In the genomic region with DNA sequence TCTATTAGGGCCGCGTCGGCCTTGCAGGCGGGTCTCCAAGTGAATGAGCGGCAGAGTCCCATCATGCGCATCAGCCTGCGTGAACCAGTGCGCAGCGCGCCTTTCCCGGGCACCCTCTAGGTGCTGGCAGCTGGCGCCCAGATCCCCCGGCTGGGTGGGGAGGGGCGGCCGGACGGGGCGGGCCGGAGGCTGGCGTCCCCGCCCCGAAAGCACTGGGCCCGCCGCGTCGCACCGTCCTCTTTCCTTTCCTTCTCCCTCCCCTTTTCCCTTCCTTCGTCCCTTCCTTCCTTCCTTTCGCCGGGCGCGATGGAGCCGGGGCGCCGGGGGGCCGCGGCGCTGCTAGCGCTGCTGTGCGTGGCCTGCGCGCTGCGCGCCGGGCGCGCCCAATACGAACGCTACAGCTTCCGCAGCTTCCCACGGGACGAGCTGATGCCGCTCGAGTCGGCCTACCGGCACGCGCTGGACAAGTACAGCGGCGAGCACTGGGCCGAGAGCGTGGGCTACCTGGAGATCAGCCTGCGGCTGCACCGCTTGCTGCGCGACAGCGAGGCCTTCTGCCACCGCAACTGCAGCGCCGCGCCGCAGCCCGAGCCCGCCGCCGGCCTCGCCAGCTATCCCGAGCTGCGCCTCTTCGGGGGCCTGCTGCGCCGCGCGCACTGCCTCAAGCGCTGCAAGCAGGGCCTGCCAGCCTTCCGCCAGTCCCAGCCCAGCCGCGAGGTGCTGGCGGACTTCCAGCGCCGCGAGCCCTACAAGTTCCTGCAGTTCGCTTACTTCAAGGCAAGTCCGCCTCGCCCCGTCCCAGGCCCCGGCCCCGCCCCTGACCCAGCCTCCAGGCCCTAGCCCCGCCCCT, we compare ENCODE assay signal across 1 cellular context.
A peak's percentile ranks its signal among the peaks of the same experiment; 100 is the strongest.
TF ChIP-seq lines count a peak whose summit lies in the region.

A gene (plus strand): TSS at position 243 of the 850 bp plus-strand sequence. CDS start 64 bp downstream, at position 307.

TF ChIP-seq in K562, 482 proteins besides CTCF, POLR2A, EP300 and RAD21 (continued from another document and continues in another):
- TF ChIP-seq ZNF584 (CRISPR knock-in tag; IDR thresholded peaks at IDR 0.05; ENCODE audit: low read depth) = no peak
- TF ChIP-seq ZNF133 (CRISPR knock-in tag; IDR thresholded peaks at IDR 0.05) = peak; percentile 64; the same call in 1 of the 2 replicates
- no peak for TF ChIP-seq NFXL1 (CRISPR knock-in tag; IDR thresholded peaks at IDR 0.05)
- TF ChIP-seq, protein P1, sequence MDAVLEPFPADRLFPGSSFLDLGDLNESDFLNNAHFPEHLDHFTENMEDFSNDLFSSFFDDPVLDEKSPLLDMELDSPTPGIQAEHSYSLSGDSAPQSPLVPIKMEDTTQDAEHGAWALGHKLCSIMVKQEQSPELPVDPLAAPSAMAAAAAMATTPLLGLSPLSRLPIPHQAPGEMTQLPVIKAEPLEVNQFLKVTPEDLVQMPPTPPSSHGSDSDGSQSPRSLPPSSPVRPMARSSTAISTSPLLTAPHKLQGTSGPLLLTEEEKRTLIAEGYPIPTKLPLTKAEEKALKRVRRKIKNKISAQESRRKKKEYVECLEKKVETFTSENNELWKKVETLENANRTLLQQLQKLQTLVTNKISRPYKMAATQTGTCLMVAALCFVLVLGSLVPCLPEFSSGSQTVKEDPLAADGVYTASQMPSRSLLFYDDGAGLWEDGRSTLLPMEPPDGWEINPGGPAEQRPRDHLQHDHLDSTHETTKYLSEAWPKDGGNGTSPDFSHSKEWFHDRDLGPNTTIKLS (IDR thresholded peaks at IDR 0.05; ENCODE audit: borderline replicate concordance, low read depth) = peak; percentile 69; the same call in 1 of the 2 replicates
- TF ChIP-seq POLR2G (IDR thresholded peaks at IDR 0.05; ENCODE audit: low read depth, low read length) = peak; percentile 94
- TF ChIP-seq TSC22D4 (tag; IDR thresholded peaks at IDR 0.05) = no peak
- no peak for TF ChIP-seq ZNF696 (CRISPR knock-in tag; conservative IDR thresholded peaks at IDR 0.05)
- TF ChIP-seq ZNF217 (CRISPR knock-in tag; IDR thresholded peaks at IDR 0.05) = no peak
- TF ChIP-seq HNRNPH1 (optimal IDR thresholded peaks at IDR 0.05; ENCODE audit: low read depth, low read length) = no peak
- TF ChIP-seq, protein P2, sequence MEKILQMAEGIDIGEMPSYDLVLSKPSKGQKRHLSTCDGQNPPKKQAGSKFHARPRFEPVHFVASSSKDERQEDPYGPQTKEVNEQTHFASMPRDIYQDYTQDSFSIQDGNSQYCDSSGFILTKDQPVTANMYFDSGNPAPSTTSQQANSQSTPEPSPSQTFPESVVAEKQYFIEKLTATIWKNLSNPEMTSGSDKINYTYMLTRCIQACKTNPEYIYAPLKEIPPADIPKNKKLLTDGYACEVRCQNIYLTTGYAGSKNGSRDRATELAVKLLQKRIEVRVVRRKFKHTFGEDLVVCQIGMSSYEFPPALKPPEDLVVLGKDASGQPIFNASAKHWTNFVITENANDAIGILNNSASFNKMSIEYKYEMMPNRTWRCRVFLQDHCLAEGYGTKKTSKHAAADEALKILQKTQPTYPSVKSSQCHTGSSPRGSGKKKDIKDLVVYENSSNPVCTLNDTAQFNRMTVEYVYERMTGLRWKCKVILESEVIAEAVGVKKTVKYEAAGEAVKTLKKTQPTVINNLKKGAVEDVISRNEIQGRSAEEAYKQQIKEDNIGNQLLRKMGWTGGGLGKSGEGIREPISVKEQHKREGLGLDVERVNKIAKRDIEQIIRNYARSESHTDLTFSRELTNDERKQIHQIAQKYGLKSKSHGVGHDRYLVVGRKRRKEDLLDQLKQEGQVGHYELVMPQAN (IDR thresholded peaks at IDR 0.05; ENCODE audit: borderline replicate concordance) = no peak
- TF ChIP-seq HCFC1 (IDR thresholded peaks at IDR 0.05; ENCODE audit: low read depth, low read length) = peak; percentile 40; the same call in 1 of the 2 replicates
- TF ChIP-seq, protein P3, sequence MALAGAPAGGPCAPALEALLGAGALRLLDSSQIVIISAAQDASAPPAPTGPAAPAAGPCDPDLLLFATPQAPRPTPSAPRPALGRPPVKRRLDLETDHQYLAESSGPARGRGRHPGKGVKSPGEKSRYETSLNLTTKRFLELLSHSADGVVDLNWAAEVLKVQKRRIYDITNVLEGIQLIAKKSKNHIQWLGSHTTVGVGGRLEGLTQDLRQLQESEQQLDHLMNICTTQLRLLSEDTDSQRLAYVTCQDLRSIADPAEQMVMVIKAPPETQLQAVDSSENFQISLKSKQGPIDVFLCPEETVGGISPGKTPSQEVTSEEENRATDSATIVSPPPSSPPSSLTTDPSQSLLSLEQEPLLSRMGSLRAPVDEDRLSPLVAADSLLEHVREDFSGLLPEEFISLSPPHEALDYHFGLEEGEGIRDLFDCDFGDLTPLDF (CRISPR knock-in tag; IDR thresholded peaks at IDR 0.05) = peak; percentile 32; the same call in 1 of the 2 replicates
- no peak for TF ChIP-seq POLR2B (IDR thresholded peaks at IDR 0.05; ENCODE audit: low read depth, partially characterized antibody)
- TF ChIP-seq RNF2 (IDR thresholded peaks at IDR 0.05) = no peak; the same call in 1 of the 2 replicates
- TF ChIP-seq, protein P4, sequence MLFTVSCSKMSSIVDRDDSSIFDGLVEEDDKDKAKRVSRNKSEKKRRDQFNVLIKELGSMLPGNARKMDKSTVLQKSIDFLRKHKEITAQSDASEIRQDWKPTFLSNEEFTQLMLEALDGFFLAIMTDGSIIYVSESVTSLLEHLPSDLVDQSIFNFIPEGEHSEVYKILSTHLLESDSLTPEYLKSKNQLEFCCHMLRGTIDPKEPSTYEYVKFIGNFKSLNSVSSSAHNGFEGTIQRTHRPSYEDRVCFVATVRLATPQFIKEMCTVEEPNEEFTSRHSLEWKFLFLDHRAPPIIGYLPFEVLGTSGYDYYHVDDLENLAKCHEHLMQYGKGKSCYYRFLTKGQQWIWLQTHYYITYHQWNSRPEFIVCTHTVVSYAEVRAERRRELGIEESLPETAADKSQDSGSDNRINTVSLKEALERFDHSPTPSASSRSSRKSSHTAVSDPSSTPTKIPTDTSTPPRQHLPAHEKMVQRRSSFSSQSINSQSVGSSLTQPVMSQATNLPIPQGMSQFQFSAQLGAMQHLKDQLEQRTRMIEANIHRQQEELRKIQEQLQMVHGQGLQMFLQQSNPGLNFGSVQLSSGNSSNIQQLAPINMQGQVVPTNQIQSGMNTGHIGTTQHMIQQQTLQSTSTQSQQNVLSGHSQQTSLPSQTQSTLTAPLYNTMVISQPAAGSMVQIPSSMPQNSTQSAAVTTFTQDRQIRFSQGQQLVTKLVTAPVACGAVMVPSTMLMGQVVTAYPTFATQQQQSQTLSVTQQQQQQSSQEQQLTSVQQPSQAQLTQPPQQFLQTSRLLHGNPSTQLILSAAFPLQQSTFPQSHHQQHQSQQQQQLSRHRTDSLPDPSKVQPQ (CRISPR knock-in tag; IDR thresholded peaks at IDR 0.05; ENCODE audit: borderline replicate concordance) = no peak
- peak; percentile 13; the same call in 1 of the 2 replicates for TF ChIP-seq STAG1 (CRISPR knock-in tag; IDR thresholded peaks at IDR 0.05; ENCODE audit: borderline replicate concordance)
- no peak for TF ChIP-seq EWSR1 (IDR thresholded peaks at IDR 0.05; ENCODE audit: borderline replicate concordance, low read depth, partially characterized antibody)
- no peak for TF ChIP-seq TAF9B (IDR thresholded peaks at IDR 0.05; ENCODE audit: partially characterized antibody)
- TF ChIP-seq KAT8 (IDR thresholded peaks at IDR 0.05; ENCODE audit: low read depth) = no peak
- TF ChIP-seq, protein P5, sequence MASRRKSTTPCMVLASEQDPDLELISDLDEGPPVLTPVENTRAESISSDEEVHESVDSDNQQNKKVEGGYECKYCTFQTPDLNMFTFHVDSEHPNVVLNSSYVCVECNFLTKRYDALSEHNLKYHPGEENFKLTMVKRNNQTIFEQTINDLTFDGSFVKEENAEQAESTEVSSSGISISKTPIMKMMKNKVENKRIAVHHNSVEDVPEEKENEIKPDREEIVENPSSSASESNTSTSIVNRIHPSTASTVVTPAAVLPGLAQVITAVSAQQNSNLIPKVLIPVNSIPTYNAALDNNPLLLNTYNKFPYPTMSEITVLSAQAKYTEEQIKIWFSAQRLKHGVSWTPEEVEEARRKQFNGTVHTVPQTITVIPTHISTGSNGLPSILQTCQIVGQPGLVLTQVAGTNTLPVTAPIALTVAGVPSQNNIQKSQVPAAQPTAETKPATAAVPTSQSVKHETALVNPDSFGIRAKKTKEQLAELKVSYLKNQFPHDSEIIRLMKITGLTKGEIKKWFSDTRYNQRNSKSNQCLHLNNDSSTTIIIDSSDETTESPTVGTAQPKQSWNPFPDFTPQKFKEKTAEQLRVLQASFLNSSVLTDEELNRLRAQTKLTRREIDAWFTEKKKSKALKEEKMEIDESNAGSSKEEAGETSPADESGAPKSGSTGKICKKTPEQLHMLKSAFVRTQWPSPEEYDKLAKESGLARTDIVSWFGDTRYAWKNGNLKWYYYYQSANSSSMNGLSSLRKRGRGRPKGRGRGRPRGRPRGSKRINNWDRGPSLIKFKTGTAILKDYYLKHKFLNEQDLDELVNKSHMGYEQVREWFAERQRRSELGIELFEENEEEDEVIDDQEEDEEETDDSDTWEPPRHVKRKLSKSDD (conservative IDR thresholded peaks at IDR 0.05; ENCODE audit: low read length) = no peak
- no peak for TF ChIP-seq ZBTB8A (IDR thresholded peaks at IDR 0.05; ENCODE audit: partially characterized antibody)
- TF ChIP-seq, protein P6, sequence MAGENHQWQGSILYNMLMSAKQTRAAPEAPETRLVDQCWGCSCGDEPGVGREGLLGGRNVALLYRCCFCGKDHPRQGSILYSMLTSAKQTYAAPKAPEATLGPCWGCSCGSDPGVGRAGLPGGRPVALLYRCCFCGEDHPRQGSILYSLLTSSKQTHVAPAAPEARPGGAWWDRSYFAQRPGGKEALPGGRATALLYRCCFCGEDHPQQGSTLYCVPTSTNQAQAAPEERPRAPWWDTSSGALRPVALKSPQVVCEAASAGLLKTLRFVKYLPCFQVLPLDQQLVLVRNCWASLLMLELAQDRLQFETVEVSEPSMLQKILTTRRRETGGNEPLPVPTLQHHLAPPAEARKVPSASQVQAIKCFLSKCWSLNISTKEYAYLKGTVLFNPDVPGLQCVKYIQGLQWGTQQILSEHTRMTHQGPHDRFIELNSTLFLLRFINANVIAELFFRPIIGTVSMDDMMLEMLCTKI (IDR thresholded peaks at IDR 0.05; ENCODE audit: partially characterized antibody) = no peak
- no peak for TF ChIP-seq RFX5 (IDR thresholded peaks at IDR 0.05; ENCODE audit: low read depth, low read length)
- TF ChIP-seq, protein P7, sequence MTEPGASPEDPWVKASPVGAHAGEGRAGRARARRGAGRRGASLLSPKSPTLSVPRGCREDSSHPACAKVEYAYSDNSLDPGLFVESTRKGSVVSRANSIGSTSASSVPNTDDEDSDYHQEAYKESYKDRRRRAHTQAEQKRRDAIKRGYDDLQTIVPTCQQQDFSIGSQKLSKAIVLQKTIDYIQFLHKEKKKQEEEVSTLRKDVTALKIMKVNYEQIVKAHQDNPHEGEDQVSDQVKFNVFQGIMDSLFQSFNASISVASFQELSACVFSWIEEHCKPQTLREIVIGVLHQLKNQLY (CRISPR knock-in tag; conservative IDR thresholded peaks at IDR 0.05) = peak in 1 of 2 experiments; percentile 75; a peak in 1 of 4 replicates
- TF ChIP-seq PURB (CRISPR knock-in tag; IDR thresholded peaks at IDR 0.05; ENCODE audit: low read depth) = no peak
- peak; percentile 42; the same call in 1 of the 2 replicates for TF ChIP-seq MBD2 (IDR thresholded peaks at IDR 0.05; ENCODE audit: borderline replicate concordance, low read depth)
- no peak for TF ChIP-seq DIDO1 (tag; IDR thresholded peaks at IDR 0.05; ENCODE audit: low read depth)
- no peak for TF ChIP-seq SETDB1 (IDR thresholded peaks at IDR 0.05; ENCODE audit: low read length)
- no peak for TF ChIP-seq HDAC2 (IDR thresholded peaks at IDR 0.05)
- TF ChIP-seq, protein P8, sequence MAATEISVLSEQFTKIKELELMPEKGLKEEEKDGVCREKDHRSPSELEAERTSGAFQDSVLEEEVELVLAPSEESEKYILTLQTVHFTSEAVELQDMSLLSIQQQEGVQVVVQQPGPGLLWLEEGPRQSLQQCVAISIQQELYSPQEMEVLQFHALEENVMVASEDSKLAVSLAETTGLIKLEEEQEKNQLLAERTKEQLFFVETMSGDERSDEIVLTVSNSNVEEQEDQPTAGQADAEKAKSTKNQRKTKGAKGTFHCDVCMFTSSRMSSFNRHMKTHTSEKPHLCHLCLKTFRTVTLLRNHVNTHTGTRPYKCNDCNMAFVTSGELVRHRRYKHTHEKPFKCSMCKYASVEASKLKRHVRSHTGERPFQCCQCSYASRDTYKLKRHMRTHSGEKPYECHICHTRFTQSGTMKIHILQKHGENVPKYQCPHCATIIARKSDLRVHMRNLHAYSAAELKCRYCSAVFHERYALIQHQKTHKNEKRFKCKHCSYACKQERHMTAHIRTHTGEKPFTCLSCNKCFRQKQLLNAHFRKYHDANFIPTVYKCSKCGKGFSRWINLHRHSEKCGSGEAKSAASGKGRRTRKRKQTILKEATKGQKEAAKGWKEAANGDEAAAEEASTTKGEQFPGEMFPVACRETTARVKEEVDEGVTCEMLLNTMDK (IDR thresholded peaks at IDR 0.05; ENCODE audit: borderline replicate concordance, insufficient read depth, low read depth, low read length, poor library complexity, severe bottlenecking) = no peak
- TF ChIP-seq, protein P9, sequence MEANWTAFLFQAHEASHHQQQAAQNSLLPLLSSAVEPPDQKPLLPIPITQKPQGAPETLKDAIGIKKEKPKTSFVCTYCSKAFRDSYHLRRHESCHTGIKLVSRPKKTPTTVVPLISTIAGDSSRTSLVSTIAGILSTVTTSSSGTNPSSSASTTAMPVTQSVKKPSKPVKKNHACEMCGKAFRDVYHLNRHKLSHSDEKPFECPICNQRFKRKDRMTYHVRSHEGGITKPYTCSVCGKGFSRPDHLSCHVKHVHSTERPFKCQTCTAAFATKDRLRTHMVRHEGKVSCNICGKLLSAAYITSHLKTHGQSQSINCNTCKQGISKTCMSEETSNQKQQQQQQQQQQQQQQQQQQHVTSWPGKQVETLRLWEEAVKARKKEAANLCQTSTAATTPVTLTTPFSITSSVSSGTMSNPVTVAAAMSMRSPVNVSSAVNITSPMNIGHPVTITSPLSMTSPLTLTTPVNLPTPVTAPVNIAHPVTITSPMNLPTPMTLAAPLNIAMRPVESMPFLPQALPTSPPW (CRISPR knock-in tag; IDR thresholded peaks at IDR 0.05) = peak; percentile 83
- TF ChIP-seq ZNF583 (CRISPR knock-in tag; IDR thresholded peaks at IDR 0.05) = peak; percentile 84; the same call in 1 of the 2 replicates
- TF ChIP-seq, protein P10, sequence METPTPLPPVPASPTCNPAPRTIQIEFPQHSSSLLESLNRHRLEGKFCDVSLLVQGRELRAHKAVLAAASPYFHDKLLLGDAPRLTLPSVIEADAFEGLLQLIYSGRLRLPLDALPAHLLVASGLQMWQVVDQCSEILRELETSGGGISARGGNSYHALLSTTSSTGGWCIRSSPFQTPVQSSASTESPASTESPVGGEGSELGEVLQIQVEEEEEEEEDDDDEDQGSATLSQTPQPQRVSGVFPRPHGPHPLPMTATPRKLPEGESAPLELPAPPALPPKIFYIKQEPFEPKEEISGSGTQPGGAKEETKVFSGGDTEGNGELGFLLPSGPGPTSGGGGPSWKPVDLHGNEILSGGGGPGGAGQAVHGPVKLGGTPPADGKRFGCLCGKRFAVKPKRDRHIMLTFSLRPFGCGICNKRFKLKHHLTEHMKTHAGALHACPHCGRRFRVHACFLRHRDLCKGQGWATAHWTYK (CRISPR knock-in tag; IDR thresholded peaks at IDR 0.05) = peak; percentile 74; the same call in 1 of the 2 replicates
- TF ChIP-seq, protein P11, sequence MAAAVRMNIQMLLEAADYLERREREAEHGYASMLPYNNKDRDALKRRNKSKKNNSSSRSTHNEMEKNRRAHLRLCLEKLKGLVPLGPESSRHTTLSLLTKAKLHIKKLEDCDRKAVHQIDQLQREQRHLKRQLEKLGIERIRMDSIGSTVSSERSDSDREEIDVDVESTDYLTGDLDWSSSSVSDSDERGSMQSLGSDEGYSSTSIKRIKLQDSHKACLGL (CRISPR knock-in tag; IDR thresholded peaks at IDR 0.05; ENCODE audit: borderline replicate concordance, poor library complexity, severe bottlenecking) = no peak
- TF ChIP-seq ASH1L (IDR thresholded peaks at IDR 0.05; ENCODE audit: borderline replicate concordance, low read depth, partially characterized antibody) = no peak
- TF ChIP-seq CREBBP (IDR thresholded peaks at IDR 0.05; ENCODE audit: low read depth, low read length) = no peak
- no peak for TF ChIP-seq PRMT5 (CRISPR knock-in tag; IDR thresholded peaks at IDR 0.05)
